12 cellular contexts compared by ENCODE assay signal in genomic region chr12:28583771-28584261, GRCh38.
A peak's percentile ranks its signal among the peaks of the same experiment; 100 is the strongest.
DNase-seq lines count a peak whose midpoint lies in the region; ATAC-seq, FAIRE-seq and TF ChIP-seq lines count a peak whose summit lies in the region.
"Had no signal": no experiment of that assay in that cellular context is flagged by ENCODE, and none has a peak within 500 bp of the region (broad histone marks: within the 10 kb centered on the region; RNA-seq: fewer than 3 reads in every experiment).

No MANE protein-coding gene starts in this region.

- no peaks in the 10 kb centered on the region for H3K9me3 ChIP-seq in GM23248 (ENCODE audit: low read depth)
- no peaks in the 10 kb centered on the region for H3K9me3 ChIP-seq in OCI-LY1 (ENCODE audit: low read length)
- H3K9me3 ChIP-seq in HepG2 (ENCODE audit: low read length), result no peaks in the 10 kb centered on the region
- peaks cover 0 to 3% of the 10 kb centered on the region in 2 donors for H3K9me3 ChIP-seq in neuronal stem cell (replicated peaks in 1 of 2; ENCODE audit: control insufficient read depth in 2 of 2, insufficient read depth in 1 of 2, low read depth in 1 of 2, low read length in 2 of 2)

- H4K20me1 ChIP-seq in GM23248 (ENCODE audit: insufficient read depth), result no peaks in the 10 kb centered on the region
- no peaks in the 10 kb centered on the region for H4K20me1 ChIP-seq in OCI-LY1 (ENCODE audit: insufficient read depth, low read length)
- no peaks in the 10 kb centered on the region for H4K20me1 ChIP-seq in HepG2 (ENCODE audit: insufficient read depth, low read length)

- no peaks in the 10 kb centered on the region for H3K79me2 ChIP-seq in GM23248 (ENCODE audit: insufficient read depth)
- no peaks in the 10 kb centered on the region for H3K79me2 ChIP-seq in OCI-LY1 (ENCODE audit: insufficient read depth, low read length)
- H3K79me2 ChIP-seq in HepG2 (ENCODE audit: insufficient read depth, low read length), result no peaks in the 10 kb centered on the region

- H2BK12ac ChIP-seq in neuronal stem cell (ENCODE audit: low read length), result no peak overlapping the region

- no peak overlapping the region for H3K18ac ChIP-seq in neuronal stem cell (ENCODE audit: low read length)

- TF ChIP-seq EP300 in HepG2 (IDR thresholded peaks at IDR 0.05; ENCODE audit: low read depth in 2 of 2, low read length in 2 of 2), result no peak
- no peak for TF ChIP-seq EP300 in HepG2 (CRISPR knock-in tag; IDR thresholded peaks at IDR 0.05; ENCODE audit: borderline replicate concordance)

- no peak overlapping the region for H4K91ac ChIP-seq in neuronal stem cell (ENCODE audit: low read depth, low read length, poor library complexity)

- no peaks in the 10 kb centered on the region for H3K79me1 ChIP-seq in neuronal stem cell (ENCODE audit: low read depth, low read length)

- no peak overlapping the region for H4K8ac ChIP-seq in neuronal stem cell (ENCODE audit: low read depth, low read length)

- no peak for TF ChIP-seq POLR2A in HepG2 (IDR thresholded peaks at IDR 0.05; ENCODE audit: insufficient read depth in 1 of 2, low read depth in 2 of 2, low read length in 2 of 2)

- H3F3A ChIP-seq in GM23248 (ENCODE audit: insufficient read depth), result peaks cover 8% of the 10 kb centered on the region
- H3F3A ChIP-seq in OCI-LY1 (ENCODE audit: insufficient read depth, low read length), result no peaks in the 10 kb centered on the region

- H3K9ac ChIP-seq in GM23248 (no peak overlapping the region), OCI-LY1 (ENCODE audit: low read length) (no peak overlapping the region), HepG2 (ENCODE audit: insufficient read depth, low read depth, low read length) (no peak overlapping the region), neuronal stem cell (ENCODE audit: low read depth, low read length, poor library complexity) (no peak overlapping the region)

- H3K23ac ChIP-seq in neuronal stem cell (ENCODE audit: low read depth, low read length, poor library complexity), result no peak overlapping the region

- ATAC-seq in HepG2, result no peak

- TF ChIP-seq CTCF in 22Rv1 (IDR thresholded peaks at IDR 0.05) (peak; percentile 57), OCI-LY1 (IDR thresholded peaks at IDR 0.05; ENCODE audit: low read length) (peak; percentile 34; the same call in 1 of the 2 replicates), cardiac fibroblast (IDR thresholded peaks at IDR 0.05; ENCODE audit: low read depth, low read length) (peak; percentile 30), HepG2 (CRISPR knock-in tag; IDR thresholded peaks at IDR 0.05) (no peak)

- H2AFZ ChIP-seq in GM23248, result no peak overlapping the region
- H2AFZ ChIP-seq in OCI-LY1 (ENCODE audit: low read length), result no peak overlapping the region
- no peak overlapping the region for H2AFZ ChIP-seq in HepG2 (ENCODE audit: low read length)
- H2AFZ ChIP-seq in neuronal stem cell (ENCODE audit: low read length), result no peak overlapping the region

- no peak overlapping the region for H2BK120ac ChIP-seq in neuronal stem cell (ENCODE audit: low read depth, low read length)

- POLR2A ChIA-PET in HepG2 (lab: Yijun Ruan, JAX), result no interaction called here

- intact Hi-C loops in HepG2 (cut with micrococcal nuclease; ENCODE audit: unreplicated experiment), result no loop called here

- H3K4me1 ChIP-seq in GM23248 (ENCODE audit: insufficient read depth) (peaks cover 8% of the 10 kb centered on the region; the same call in 1 of the 2 replicates), OCI-LY1 (ENCODE audit: insufficient read depth, low read length, severe bottlenecking) (no peaks in the 10 kb centered on the region), HepG2 (ENCODE audit: insufficient read depth, low read length) (no peaks in the 10 kb centered on the region), neuronal stem cell (ENCODE audit: control insufficient read depth in 2 of 2, insufficient read depth in 1 of 2, low read depth in 1 of 2, low read length in 2 of 2) (no peaks in the 10 kb centered on the region)

- no peaks in the 10 kb centered on the region for H3K27me3 ChIP-seq in GM23248 (replicated peaks; ENCODE audit: insufficient read depth)
- no peaks in the 10 kb centered on the region for H3K27me3 ChIP-seq in OCI-LY1 (ENCODE audit: insufficient read depth, low read length)
- H3K27me3 ChIP-seq in HepG2 (ENCODE audit: control insufficient read depth in 1 of 2, insufficient read depth in 2 of 2, low read length in 2 of 2), result no peaks in the 10 kb centered on the region; a peak in 1 of 5 replicates
- no peaks in the 10 kb centered on the region for H3K27me3 ChIP-seq in neuronal stem cell (ENCODE audit: control insufficient read depth in 3 of 3, insufficient read depth in 3 of 3, low read depth in 1 of 3, low read length in 3 of 3)

- no TSS peak for BruUV-seq in HepG2 (replicated peaks; lab: Mats Ljungman, UMichigan)

- FAIRE-seq in HepG2 (lab: Jason Lieb, UNC), result no peak

- H3K4me2 ChIP-seq in GM23248 (ENCODE audit: unreplicated experiment) (no peak overlapping the region), OCI-LY1 (ENCODE audit: low read length) (no peak overlapping the region), HepG2 (ENCODE audit: low read depth, low read length) (no peak overlapping the region), neuronal stem cell (ENCODE audit: insufficient read depth, low read length, poor library complexity, severe bottlenecking) (no peak overlapping the region)

- H2AK5ac ChIP-seq in neuronal stem cell (ENCODE audit: low read depth, low read length), result no peak overlapping the region

- DNase-seq in GM23248 (peak; percentile 15), cardiac fibroblast (ENCODE audit: low read depth in 2 of 2) (peak; percentile 24 to 64), dedifferentiated amniotic fluid mesenchymal stem cell (ENCODE audit: extremely low spot score) (no peak), HepG2 (ENCODE audit: low spot score) (no peak), NCI-H1105 treated with DMSO at 0.1 percent for 48 hours (lab: John Stamatoyannopoulos, UW) (no peak), neuronal stem cell (ENCODE audit: low spot score) (no peak)
- DNase-seq: activated CD4-positive, alpha-beta T cell treated with anti-CD3 and anti-CD28 coated beads for 48 hours; CD4-positive, alpha-beta memory T cell; NCI-H446; stimulated activated CD8-positive, alpha-beta memory T cell treated with anti-CD3 and anti-CD28 coated beads, Interleukin-4, amount 100 ng/mL, for 48 hours had no signal

- no peak overlapping the region for H3K14ac ChIP-seq in neuronal stem cell (ENCODE audit: low read length)

- no peak overlapping the region for H2BK15ac ChIP-seq in neuronal stem cell (ENCODE audit: low read length)

- CTCF ChIA-PET in HepG2 (lab: Yijun Ruan, JAX; ENCODE audit: low intra/inter-chr PET ratio, low total read pairs), result no interaction called here

- in situ Hi-C loops in GM23248 (cut with MboI) (no loop called here), HepG2 (cut with HindIII; ENCODE audit: extremely low pct_ligation_motif_present, low pct_unique_long_range_greater_than_20kb) (no loop called here)

- H3K27ac ChIP-seq in 22Rv1 (no peak overlapping the region), GM23248 (no peak overlapping the region), OCI-LY1 (ENCODE audit: low read depth, low read length, poor library complexity, severe bottlenecking) (no peak overlapping the region), HepG2 (ENCODE audit: extremely low read length, insufficient read depth, low read length) (no peak overlapping the region), neuronal stem cell (replicated peaks; ENCODE audit: low read length) (no peak overlapping the region)

- no peak overlapping the region for H2BK5ac ChIP-seq in neuronal stem cell (ENCODE audit: low read length)

- H3K9me2 ChIP-seq in GM23248 (ENCODE audit: insufficient read depth) (no peaks in the 10 kb centered on the region), OCI-LY1 (ENCODE audit: low read depth, low read length) (no peaks in the 10 kb centered on the region; the same call in 1 of the 2 replicates)

- H3K4me3 ChIP-seq in GM23248 (no peak overlapping the region), OCI-LY1 (ENCODE audit: low read depth, low read length, poor library complexity, severe bottlenecking) (no peak overlapping the region), cardiac fibroblast (replicated peaks in 1 of 2; ENCODE audit: low read depth in 2 of 2, low read length in 2 of 2) (no peak overlapping the region), HepG2 (replicated peaks in 1 of 3; ENCODE audit: insufficient read depth in 1 of 3, low read depth in 2 of 3, low read length in 3 of 3) (no peak overlapping the region), neuronal stem cell (ENCODE audit: low read length in 2 of 2) (no peak overlapping the region)

- H3K4ac ChIP-seq in neuronal stem cell (ENCODE audit: low read length), result no peak overlapping the region

- TF ChIP-seq RAD21 in HepG2 (CRISPR knock-in tag; IDR thresholded peaks at IDR 0.05), result no peak

- WGBS in GM23248 (ENCODE audit: low coverage in 1 of 2, low lambda C conversion rate in 2 of 2, missing lambda C conversion rate in 2 of 2), 2 experiments, result 73 to 77% methylated on average over 4 of the region's 4 CpGs
- 4% methylated on average over 4 of the region's 4 CpGs for WGBS in HepG2 (ENCODE audit: low lambda C conversion rate)
- no CpG with 5 or more reads among the region's 4 CpGs for WGBS in neuronal stem cell (ENCODE audit: extremely low coverage in 2 of 2, insufficient read length in 2 of 2, insufficient replicate concordance in 1 of 2), 2 donors

- H3K36me3 ChIP-seq in GM23248 (ENCODE audit: low read depth) (no peaks in the 10 kb centered on the region), OCI-LY1 (ENCODE audit: insufficient read depth, low read length) (no peaks in the 10 kb centered on the region), HepG2 (replicated peaks in 1 of 2; ENCODE audit: control insufficient read depth in 1 of 2, insufficient read depth in 2 of 2, low read length in 2 of 2) (no peaks in the 10 kb centered on the region), neuronal stem cell (replicated peaks in 1 of 2; ENCODE audit: control insufficient read depth in 2 of 2, insufficient read depth in 2 of 2, low read length in 2 of 2) (no peaks in the 10 kb centered on the region)

TF ChIP-seq in HepG2, 621 proteins besides CTCF, POLR2A, EP300 and RAD21:
- no peak for TF ChIP-seq ZNF382 (CRISPR knock-in tag; IDR thresholded peaks at IDR 0.05; ENCODE audit: borderline replicate concordance)
- TF ChIP-seq MYNN (CRISPR knock-in tag; IDR thresholded peaks at IDR 0.05; ENCODE audit: low read depth), result no peak

Comparison
In these comparisons a context has a peak if more than half of its experiments do, and no peak if none do; other contexts are left out.
1. DNase-seq: peak in GM23248 (single experiment) and cardiac fibroblast (2 of 2); none in dedifferentiated amniotic fluid mesenchymal stem cell (single experiment), HepG2 (single experiment), NCI-H1105 treated with DMSO at 0.1 percent for 48 hours (single experiment) and neuronal stem cell (single experiment).